6 cellular contexts compared by ENCODE assay signal in the genomic region with DNA sequence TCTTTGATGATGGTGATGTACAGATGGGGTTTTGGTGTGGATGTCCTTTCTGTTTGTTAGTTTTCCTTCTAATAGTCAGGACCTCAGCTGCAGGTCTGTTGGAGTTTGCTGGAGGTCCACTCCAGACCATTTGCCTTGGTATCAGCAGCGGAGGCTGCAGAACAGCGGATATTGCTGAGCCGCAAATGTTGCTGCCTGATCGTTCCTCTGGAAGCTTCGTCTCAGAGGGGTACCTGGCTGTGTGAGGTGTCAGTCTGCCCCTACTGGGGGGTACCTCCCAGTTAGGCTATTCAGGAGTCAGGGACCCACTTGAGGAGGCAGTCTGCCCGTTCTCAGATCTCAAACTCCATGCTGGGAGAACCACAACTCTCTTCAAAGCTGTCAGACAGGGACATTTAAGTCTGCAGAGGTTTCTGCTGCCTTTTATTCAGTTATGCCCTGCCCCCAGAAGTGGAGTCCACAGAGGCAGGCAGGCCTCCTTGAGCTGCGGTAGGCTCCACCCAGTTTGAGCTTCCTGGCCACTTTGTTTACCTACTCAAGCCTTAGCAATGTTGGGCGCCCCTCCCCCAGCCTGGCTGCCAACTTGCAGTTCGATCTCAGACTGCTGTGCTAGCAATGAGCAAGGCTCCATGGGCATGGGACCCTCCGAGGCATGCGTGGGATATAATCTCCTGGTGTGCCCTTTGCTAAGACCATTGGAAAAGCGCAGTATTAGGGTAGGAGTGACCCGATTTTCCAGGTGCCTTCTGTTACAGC.
DNase-seq lines count a peak whose midpoint lies in the region; ATAC-seq, FAIRE-seq and TF ChIP-seq lines count a peak whose summit lies in the region.
"Not testable (repeated sequence)": the region's sequence is repeated elsewhere in the genome, so short reads cannot be mapped to it uniquely, and the experiment has no call there.

No MANE protein-coding gene starts in this region.

- H3K36me3 ChIP-seq in kidney (ENCODE audit: control insufficient read depth in 1 of 2, insufficient read depth in 2 of 2, low read length in 2 of 2); suprapubic skin: not testable (repeated sequence)

- H3K36me3 Mint-ChIP-seq in activated CD4-positive, alpha-beta memory T cell treated with anti-CD3 and anti-CD28 coated beads, Interleukin-2, amount 10 ng/mL, durations not matched to agents 7 days and 5 days (ENCODE audit: low read depth), result not testable (repeated sequence)

- not testable (repeated sequence) for ATAC-seq in sciatic nerve

- not testable (repeated sequence) for H3K4me3 ChIP-seq in kidney (ENCODE audit: low read length in 2 of 2); suprapubic skin

- WGBS in suprapubic skin, result 84% methylated on average over 8 of the region's 13 CpGs

- TF ChIP-seq POLR2A in suprapubic skin (IDR thresholded peaks at IDR 0.05), result not testable (repeated sequence)

- not testable (repeated sequence) for H3K27ac ChIP-seq in kidney (ENCODE audit: low read depth in 2 of 2, low read length in 2 of 2); suprapubic skin

- CTCF ChIA-PET in activated CD4-positive, alpha-beta memory T cell treated with anti-CD3 and anti-CD28 coated beads, Interleukin-2, amount 10 ng/mL, durations not matched to agents 7 days and 5 days (lab: Charles Lee), result not testable (repeated sequence)

- H3K9me3 ChIP-seq in kidney (ENCODE audit: control insufficient read depth in 1 of 2, low read length in 2 of 2); suprapubic skin: not testable (repeated sequence)

- not testable (repeated sequence) for H3K27ac Mint-ChIP-seq in activated CD4-positive, alpha-beta memory T cell treated with anti-CD3 and anti-CD28 coated beads, Interleukin-2, amount 10 ng/mL, durations not matched to agents 7 days and 5 days

- FAIRE-seq in kidney (lab: Jason Lieb, UNC), result not testable (repeated sequence)

- TF ChIP-seq CTCF in kidney (IDR thresholded peaks at IDR 0.05; ENCODE audit: borderline replicate concordance, extremely low read depth, insufficient read depth); suprapubic skin (IDR thresholded peaks at IDR 0.05): not testable (repeated sequence)

- not testable (repeated sequence) for H3K27me3 Mint-ChIP-seq in activated CD4-positive, alpha-beta memory T cell treated with anti-CD3 and anti-CD28 coated beads, Interleukin-2, amount 10 ng/mL, durations not matched to agents 7 days and 5 days

- DNase-seq in NCI-H2029 (lab: John Stamatoyannopoulos, UW), result peak; percentile 7
- peak; percentile 14 for DNase-seq in activated CD4-positive, alpha-beta memory T cell treated with anti-CD3 and anti-CD28 coated beads, Interleukin-2, amount 10 ng/mL, durations not matched to agents 7 days and 5 days
- DNase-seq in kidney, result peak; percentile 37
- DNase-seq in mucosa of gallbladder (ENCODE audit: low spot score), result peak; percentile 67
- peak; percentile 51 for DNase-seq in sciatic nerve (ENCODE audit: low spot score)
- peak; percentile 15 to 40 for DNase-seq in suprapubic skin (ENCODE audit: low spot score in 2 of 2)

- H3K4me1 Mint-ChIP-seq in activated CD4-positive, alpha-beta memory T cell treated with anti-CD3 and anti-CD28 coated beads, Interleukin-2, amount 10 ng/mL, durations not matched to agents 7 days and 5 days, result not testable (repeated sequence)

- H3K9ac ChIP-seq in kidney (ENCODE audit: low read length in 2 of 2), result not testable (repeated sequence)

- not testable (repeated sequence) for TF ChIP-seq EP300 in suprapubic skin (IDR thresholded peaks at IDR 0.05)

- not testable (repeated sequence) for H3K27me3 ChIP-seq in suprapubic skin

- H3K4me1 ChIP-seq in kidney (ENCODE audit: control insufficient read depth in 1 of 2, insufficient read depth in 1 of 2, low read depth in 1 of 2, low read length in 2 of 2); suprapubic skin: not testable (repeated sequence)

- not testable (repeated sequence) for H3K9me3 Mint-ChIP-seq in activated CD4-positive, alpha-beta memory T cell treated with anti-CD3 and anti-CD28 coated beads, Interleukin-2, amount 10 ng/mL, durations not matched to agents 7 days and 5 days

- POLR2A ChIA-PET in activated CD4-positive, alpha-beta memory T cell treated with anti-CD3 and anti-CD28 coated beads, Interleukin-2, amount 10 ng/mL, durations not matched to agents 7 days and 5 days (lab: Charles Lee), result not testable (repeated sequence)

- not testable (repeated sequence) for H3K4me3 Mint-ChIP-seq in activated CD4-positive, alpha-beta memory T cell treated with anti-CD3 and anti-CD28 coated beads, Interleukin-2, amount 10 ng/mL, durations not matched to agents 7 days and 5 days

- intact Hi-C loops in kidney (cut with DNase I); sciatic nerve (cut with DNase I): not testable (repeated sequence)

Comparison
In these comparisons a context has a peak if more than half of its experiments do, and no peak if none do; other contexts are left out.
1. DNase-seq: peak in every context shown above with its lines; median percentile 67 in mucosa of gallbladder; 51 in sciatic nerve; 37 in kidney; 28 in suprapubic skin; 14 in activated CD4-positive, alpha-beta memory T cell treated with anti-CD3 and anti-CD28 coated beads, Interleukin-2, amount 10 ng/mL, durations not matched to agents 7 days and 5 days; 7 in NCI-H2029.